In genomic region chr6:113644861-113645575, GRCh38 we compare ENCODE assay signal across 12 cellular contexts.
A peak's percentile ranks its signal among the peaks of the same experiment; 100 is the strongest.
DNase-seq lines count a peak whose midpoint lies in the region; ATAC-seq, FAIRE-seq and TF ChIP-seq lines count a peak whose summit lies in the region.
"Had no signal": no experiment of that assay in that cellular context is flagged by ENCODE, and none has a peak within 500 bp of the region (broad histone marks: within the 10 kb centered on the region; RNA-seq: fewer than 3 reads in every experiment).

No MANE protein-coding gene starts in this region.

- H3K79me2 ChIP-seq in astrocyte (ENCODE audit: insufficient read depth, low read length) = no peaks in the 10 kb centered on the region

- peaks cover 26% of the 10 kb centered on the region for H3K4me1 ChIP-seq in astrocyte (ENCODE audit: insufficient read depth, low read length)

- H3K9me3 Mint-ChIP-seq in astrocyte (ENCODE audit: unreplicated experiment) = no peaks in the 10 kb centered on the region
- no peaks in the 10 kb centered on the region for H3K9me3 Mint-ChIP-seq in mesothelial cell of epicardium
- no peaks in the 10 kb centered on the region for H3K9me3 Mint-ChIP-seq in activated naive CD4-positive, alpha-beta T cell treated with anti-CD3 and anti-CD28 coated beads, Interleukin-2, amount 10 ng/mL, durations not matched to agents 7 days and 5 days

- H3K4me1 Mint-ChIP-seq in astrocyte (ENCODE audit: low read depth, unreplicated experiment) (peaks cover 38% of the 10 kb centered on the region), mesothelial cell of epicardium (peaks cover 48% of the 10 kb centered on the region)
- H3K4me1 Mint-ChIP-seq in activated naive CD4-positive, alpha-beta T cell treated with anti-CD3 and anti-CD28 coated beads, Interleukin-2, amount 10 ng/mL, durations not matched to agents 7 days and 5 days = no peaks in the 10 kb centered on the region
- H3K4me1 Mint-ChIP-seq: naive thymus-derived CD4-positive, alpha-beta T cell had no signal

- no peaks in the 10 kb centered on the region for H4K20me1 ChIP-seq in astrocyte (ENCODE audit: insufficient read depth, low read length)

- CTCF ChIA-PET in activated naive CD4-positive, alpha-beta T cell treated with anti-CD3 and anti-CD28 coated beads, Interleukin-2, amount 10 ng/mL, durations not matched to agents 7 days and 5 days (lab: Charles Lee) = no interaction called here

- H3K27ac ChIP-seq in astrocyte (ENCODE audit: low read depth, low read length) = peak overlapping the region; percentile 92

- no peaks in the 10 kb centered on the region for H3K36me3 Mint-ChIP-seq in astrocyte (ENCODE audit: low read depth, unreplicated experiment)
- no peaks in the 10 kb centered on the region for H3K36me3 Mint-ChIP-seq in mesothelial cell of epicardium
- no peaks in the 10 kb centered on the region for H3K36me3 Mint-ChIP-seq in activated naive CD4-positive, alpha-beta T cell treated with anti-CD3 and anti-CD28 coated beads, Interleukin-2, amount 10 ng/mL, durations not matched to agents 7 days and 5 days
- H3K36me3 Mint-ChIP-seq: naive thymus-derived CD4-positive, alpha-beta T cell had no signal

- peak; percentile 90 for DNase-seq in AG09319 (ENCODE audit: extremely low read depth, low read depth)
- peak; percentile 99 for DNase-seq in astrocyte (ENCODE audit: low read depth)
- no peak for DNase-seq in mesothelial cell of epicardium (ENCODE audit: low spot score in 2 of 2, unreplicated experiment in 2 of 2)
- DNase-seq in activated naive CD4-positive, alpha-beta T cell treated with anti-CD3 and anti-CD28 coated beads, Interleukin-2, amount 10 ng/mL, durations not matched to agents 7 days and 5 days = no peak
- no peak for DNase-seq in NCI-H82 (lab: John Stamatoyannopoulos, UW)
- no peak for DNase-seq in activated CD8-positive, alpha-beta memory T cell treated with anti-CD3 and anti-CD28 coated beads, Interleukin-2, amount 50 U/mL, for 4 hours
- no peak for DNase-seq in activated gamma-delta T cell (lab: John Stamatoyannopoulos, UW)
- DNase-seq: activated CD4-positive, CD25-positive, alpha-beta regulatory T cell treated with anti-CD3 and anti-CD28 coated beads, Interleukin-2, amount 50 U/mL, for 72 hours; cortex of kidney; naive thymus-derived CD4-positive, alpha-beta T cell; NCI-H187 treated with DMSO at 0.1 percent for 48 hours had no signal

- no peaks in the 10 kb centered on the region for H3K9me3 ChIP-seq in astrocyte (ENCODE audit: insufficient read depth, low read depth, low read length)

- H3K27ac Mint-ChIP-seq in astrocyte (ENCODE audit: unreplicated experiment) (peak overlapping the region; percentile 97), mesothelial cell of epicardium (peak overlapping the region; percentile 94)
- no peak overlapping the region for H3K27ac Mint-ChIP-seq in activated naive CD4-positive, alpha-beta T cell treated with anti-CD3 and anti-CD28 coated beads, Interleukin-2, amount 10 ng/mL, durations not matched to agents 7 days and 5 days
- H3K27ac Mint-ChIP-seq: naive thymus-derived CD4-positive, alpha-beta T cell had no signal

- H3K4me3 Mint-ChIP-seq in astrocyte (ENCODE audit: unreplicated experiment) (peak overlapping the region; percentile 30), mesothelial cell of epicardium (peak overlapping the region; percentile 4)
- H3K4me3 Mint-ChIP-seq in activated naive CD4-positive, alpha-beta T cell treated with anti-CD3 and anti-CD28 coated beads, Interleukin-2, amount 10 ng/mL, durations not matched to agents 7 days and 5 days = no peak overlapping the region
- H3K4me3 Mint-ChIP-seq: naive thymus-derived CD4-positive, alpha-beta T cell had no signal

- no peak for TF ChIP-seq CTCF in AG09319 (IDR thresholded peaks at IDR 0.05; ENCODE audit: low read depth, low read length)
- no peak for TF ChIP-seq CTCF in astrocyte (IDR thresholded peaks at IDR 0.05; ENCODE audit: insufficient read depth, low read depth, low read length)
- TF ChIP-seq CTCF in mesothelial cell of epicardium (IDR thresholded peaks at IDR 0.05; ENCODE audit: unreplicated experiment) = no peak

- peak; percentile 26 for ATAC-seq in HG02798 (IDR thresholded peaks at IDR 0.05; ENCODE audit: poor library complexity, unreplicated experiment)
- ATAC-seq: naive thymus-derived CD4-positive, alpha-beta T cell had no signal

- peak; percentile 84 for FAIRE-seq in astrocyte (lab: Jason Lieb, UNC)

- no peak overlapping the region for H3K4me3 ChIP-seq in astrocyte (ENCODE audit: insufficient read depth, low read depth, low read length)

- H3K4me2 ChIP-seq in astrocyte (ENCODE audit: low read length) = peak overlapping the region; percentile 56

- H3K27me3 ChIP-seq in astrocyte (ENCODE audit: insufficient read depth, low read length) = peaks cover 3% of the 10 kb centered on the region

- no peaks in the 10 kb centered on the region for H3K36me3 ChIP-seq in astrocyte (ENCODE audit: insufficient read depth, low read length)

- H3K9ac ChIP-seq in astrocyte (ENCODE audit: low read length) = peak overlapping the region; percentile 79

- no peak overlapping the region for H2AFZ ChIP-seq in astrocyte (ENCODE audit: low read depth, low read length)

- H3K27me3 Mint-ChIP-seq in astrocyte (ENCODE audit: low read depth, unreplicated experiment) (no peaks in the 10 kb centered on the region), mesothelial cell of epicardium (ENCODE audit: low read depth) (no peaks in the 10 kb centered on the region)
- no peaks in the 10 kb centered on the region for H3K27me3 Mint-ChIP-seq in activated naive CD4-positive, alpha-beta T cell treated with anti-CD3 and anti-CD28 coated beads, Interleukin-2, amount 10 ng/mL, durations not matched to agents 7 days and 5 days

Comparison
In these comparisons a context has a peak if more than half of its experiments do, and no peak if none do; other contexts are left out.
1. DNase-seq: peak in AG09319 (single experiment) and astrocyte (single experiment); none in mesothelial cell of epicardium (0 of 2), activated naive CD4-positive, alpha-beta T cell treated with anti-CD3 and anti-CD28 coated beads, Interleukin-2, amount 10 ng/mL, durations not matched to agents 7 days and 5 days (single experiment), NCI-H82 (single experiment), activated CD8-positive, alpha-beta memory T cell treated with anti-CD3 and anti-CD28 coated beads, Interleukin-2, amount 50 U/mL, for 4 hours (single experiment) and activated gamma-delta T cell (single experiment).